ENCODE assay signal across 16 cellular contexts in the genomic region with DNA sequence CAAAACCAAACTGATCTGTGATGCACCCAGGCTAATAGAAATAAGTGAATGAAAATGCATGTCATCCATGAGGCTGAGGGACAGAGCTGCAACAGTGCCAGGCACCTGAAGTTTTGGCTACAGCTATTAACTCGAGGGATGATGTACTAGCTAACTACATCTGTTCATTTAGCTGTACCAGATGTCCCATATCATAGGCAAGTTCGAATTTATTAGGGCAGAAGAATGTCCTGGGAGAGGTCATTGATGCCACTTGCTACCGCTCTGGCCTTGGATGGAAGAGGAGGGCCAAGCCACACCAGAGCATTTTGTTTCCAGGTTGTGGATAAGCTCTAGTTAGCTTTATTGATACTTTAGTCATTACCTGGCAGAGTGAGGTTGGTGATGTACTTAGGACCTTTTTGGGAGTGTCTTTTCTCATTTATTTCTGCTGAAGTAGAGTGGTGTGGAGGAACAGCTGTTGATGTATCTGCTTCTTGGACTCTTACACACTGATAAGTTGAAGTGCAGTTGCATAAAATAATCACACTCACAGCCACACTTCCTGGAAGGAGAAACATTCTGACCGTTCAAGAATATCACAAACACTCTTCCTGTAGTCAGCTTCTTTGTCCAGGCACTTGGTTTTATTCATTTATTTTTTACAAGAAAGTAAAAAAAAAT. TPM values are rescaled to one million over a fixed set of nuclear protein-coding genes. Genes with fewer than 3 reads are reported as not detected.
DNase-seq lines count a peak whose midpoint lies in the region; ATAC-seq, FAIRE-seq and TF ChIP-seq lines count a peak whose summit lies in the region.
"Had no signal": no experiment of that assay in that cellular context is flagged by ENCODE, and none has a peak within 500 bp of the region (broad histone marks: within the 10 kb centered on the region; RNA-seq: fewer than 3 reads in every experiment).

No MANE protein-coding gene starts in this region.

- H3K9me1 ChIP-seq in endothelial cell of umbilical vein (replicated peaks; ENCODE audit: control insufficient read depth, extremely low read depth, insufficient read depth, low read length): peaks cover 6% of the 10 kb centered on the region

- no peak for TF ChIP-seq POLR2A in endothelial cell of umbilical vein (IDR thresholded peaks at IDR 0.05; ENCODE audit: low read depth, low read length)

- H3K27ac ChIP-seq in endothelial cell of umbilical vein (ENCODE audit: insufficient read depth, low read depth, low read length) (no peak overlapping the region), coronary artery (no peak overlapping the region)
- H3K27ac ChIP-seq: 22Rv1, C4-2B had no signal

- peaks cover 99% of the 10 kb centered on the region for H3K79me2 ChIP-seq in endothelial cell of umbilical vein (ENCODE audit: control insufficient read depth, insufficient read depth, low read length)

- DNase-seq in NCI-H2171 treated with DMSO at 0.1 percent for 48 hours (lab: John Stamatoyannopoulos, UW) (peak; percentile 38), NCI-H2171 (lab: John Stamatoyannopoulos, UW) (no peak), NCI-H524 treated with DMSO at 0.1 percent for 48 hours (lab: John Stamatoyannopoulos, UW) (peak; percentile 68), endothelial cell of umbilical vein (ENCODE audit: low read depth, low spot score) (peak; percentile 20), progenitor cell of endocrine pancreas (ENCODE audit: low spot score, unreplicated experiment) (no peak), coronary artery (ENCODE audit: low spot score) (no peak), HuH-7.5 (ENCODE audit: low spot score) (no peak)
- DNase-seq: activated CD4-positive, alpha-beta T cell treated with anti-CD3 and anti-CD28 coated beads for 1 hour; cortex of kidney; DMS79 treated with DMSO at 0.1 percent for 48 hours; erythroblast; NCI-H1417 treated with DMSO at 0.1 percent for 48 hours had no signal

- dilution Hi-C loops in endothelial cell of umbilical vein (cut with MboI; ENCODE audit: extremely low pct_ligation_motif_present, low sequenced_read_pairs): no loop called here

- H3K4me3 ChIP-seq in endothelial cell of umbilical vein (replicated peaks in 1 of 3; ENCODE audit: insufficient read depth in 1 of 3, low read depth in 1 of 3, low read length in 3 of 3) (no peak overlapping the region), coronary artery (no peak overlapping the region)

- H3K27ac Mint-ChIP-seq in progenitor cell of endocrine pancreas: peak overlapping the region; percentile 68

- no peaks in the 10 kb centered on the region for H3K27me3 ChIP-seq in endothelial cell of umbilical vein (ENCODE audit: control insufficient read depth in 2 of 2, insufficient read depth in 2 of 2, low read length in 2 of 2)

- H3K4me2 ChIP-seq in endothelial cell of umbilical vein (ENCODE audit: insufficient read depth, low read length): no peak overlapping the region

- no peak for TF ChIP-seq CTCF in endothelial cell of umbilical vein (IDR thresholded peaks at IDR 0.05; ENCODE audit: extremely low read depth in 1 of 2, insufficient read depth in 1 of 2, low read depth in 1 of 2, low read length in 2 of 2)
- TF ChIP-seq CTCF in progenitor cell of endocrine pancreas (IDR thresholded peaks at IDR 0.05; ENCODE audit: unreplicated experiment): no peak
- TF ChIP-seq CTCF in coronary artery (IDR thresholded peaks at IDR 0.05): no peak

- no peak overlapping the region for H3K4me3 Mint-ChIP-seq in progenitor cell of endocrine pancreas (ENCODE audit: low read depth)

- peaks cover 0 to 5% of the 10 kb centered on the region in 2 experiments for H3K36me3 ChIP-seq in endothelial cell of umbilical vein (ENCODE audit: control insufficient read depth in 2 of 2, extremely low read depth in 1 of 2, insufficient read depth in 2 of 2, low read length in 2 of 2)

- no peak for ATAC-seq in HG02970 (IDR thresholded peaks at IDR 0.05; ENCODE audit: low FRiP score, unreplicated experiment)
- ATAC-seq: HCT116 had no signal

- H4K20me1 ChIP-seq in endothelial cell of umbilical vein (replicated peaks; ENCODE audit: control insufficient read depth, extremely low read depth, insufficient read depth, low read length): peaks cover 27% of the 10 kb centered on the region

- H3K9ac ChIP-seq in endothelial cell of umbilical vein (replicated peaks; ENCODE audit: extremely low read depth, insufficient read depth, low read length): no peak overlapping the region

- POLR2A ChIA-PET in endothelial cell of umbilical vein (lab: Charles Lee): interaction anchor here (0.8 kb wide), 1 partner anchor 9 kb away, joined by 4 read pairs; the partner anchor contains the start of gene ZFAND3

- H2AFZ ChIP-seq in endothelial cell of umbilical vein (ENCODE audit: low read depth, low read length): no peak overlapping the region

- CTCF ChIA-PET in endothelial cell of umbilical vein (lab: Charles Lee): interaction anchor here (0.6 to 2.1 kb wide), 8 partner anchors 9 to 666 kb away, joined by 3 to 14 read pairs (median 3); no protein-coding TSS in a partner anchor

- no peak for FAIRE-seq in endothelial cell of umbilical vein (lab: Jason Lieb, UNC)

- no TSS peak for BruUV-seq in endothelial cell of umbilical vein (replicated peaks; lab: Mats Ljungman, UMichigan)

- H3K27me3 Mint-ChIP-seq in progenitor cell of endocrine pancreas: no peaks in the 10 kb centered on the region

- intact Hi-C loops in endothelial cell of umbilical vein (cut with micrococcal nuclease): no loop called here

- H3K9me3 Mint-ChIP-seq in progenitor cell of endocrine pancreas (ENCODE audit: low read depth): no peaks in the 10 kb centered on the region

- H3K4me1 Mint-ChIP-seq in progenitor cell of endocrine pancreas (ENCODE audit: low read depth): peaks cover 29% of the 10 kb centered on the region

- peaks cover 6% of the 10 kb centered on the region for H3K36me3 Mint-ChIP-seq in progenitor cell of endocrine pancreas (ENCODE audit: insufficient read depth)

- peaks cover 9% of the 10 kb centered on the region for H3K4me1 ChIP-seq in endothelial cell of umbilical vein (ENCODE audit: control insufficient read depth, extremely low read depth, insufficient read depth, low read length)

- H3K9me3 ChIP-seq in endothelial cell of umbilical vein (replicated peaks; ENCODE audit: control insufficient read depth, insufficient read depth, low read length): no peaks in the 10 kb centered on the region

TF ChIP-seq in endothelial cell of umbilical vein, 7 proteins besides CTCF, POLR2A, EP300 and RAD21:
- TF ChIP-seq EZH2 (IDR thresholded peaks at IDR 0.05; ENCODE audit: borderline replicate concordance, low read depth, low read length, severe bottlenecking) (no peak), MAX (IDR thresholded peaks at IDR 0.05; ENCODE audit: insufficient read depth, insufficient read length) (no peak), POLR2AphosphoS5 (IDR thresholded peaks at IDR 0.05; ENCODE audit: insufficient read depth, low read depth, low read length) (no peak), FOS (IDR thresholded peaks at IDR 0.05; ENCODE audit: borderline replicate concordance, insufficient read depth, low read length) (no peak), JUN (IDR thresholded peaks at IDR 0.05; ENCODE audit: borderline replicate concordance, insufficient read depth, insufficient read length, low read depth) (no peak), GATA2 (IDR thresholded peaks at IDR 0.05; ENCODE audit: insufficient read depth, insufficient read length, low read depth, low read length) (no peak), MYC (IDR thresholded peaks at IDR 0.05; ENCODE audit: low read depth, low read length) (no peak)

RNA-seq across cellular contexts. Expression of gene ZFAND3, which starts 8.2 kb away (rescaled TPM):
- total RNA-seq in endothelial cell of umbilical vein: 54.2 and 55.3 TPM in 2 replicates
- polyA plus RNA-seq in endothelial cell of umbilical vein: 11.7 and 15.4 TPM in 2 replicates
- 17.6 and 18.8 TPM in 2 replicates for polyA plus RNA-seq in endothelial cell of umbilical vein (2011; cell fraction: cytosol; rRNA removed)
- 15.9 and 18.1 TPM in 2 replicates for polyA plus RNA-seq in endothelial cell of umbilical vein (2011; cell fraction: nucleus; rRNA removed)
- 84.4 and 99.2 TPM in 2 replicates for polyA plus RNA-seq in endothelial cell of umbilical vein (2012)
- polyA minus RNA-seq in endothelial cell of umbilical vein: 24.5 and 38.3 TPM in 2 replicates
- polyA minus RNA-seq in endothelial cell of umbilical vein (2011; cell fraction: cytosol; rRNA and poly(A)+ RNA removed): 12.1 TPM
- 35.7 and 36.5 TPM in 2 replicates for polyA minus RNA-seq in endothelial cell of umbilical vein (2011; cell fraction: nucleus; rRNA and poly(A)+ RNA removed)
- total RNA-seq in progenitor cell of endocrine pancreas: 92.7 and 102 TPM in 2 replicates

Comparison
In these comparisons a context has a peak if more than half of its experiments do, and no peak if none do; other contexts are left out.
1. DNase-seq: peak in NCI-H2171 treated with DMSO at 0.1 percent for 48 hours (single experiment), NCI-H524 treated with DMSO at 0.1 percent for 48 hours (single experiment) and endothelial cell of umbilical vein (single experiment); none in NCI-H2171 (single experiment), progenitor cell of endocrine pancreas (single experiment), coronary artery (single experiment) and HuH-7.5 (single experiment).